22 cellular contexts compared by ENCODE assay signal in genomic region chr22:27443315-27443714, GRCh38.
A peak's percentile ranks its signal among the peaks of the same experiment; 100 is the strongest.
DNase-seq lines count a peak whose midpoint lies in the region; ATAC-seq and TF ChIP-seq lines count a peak whose summit lies in the region.
"Had no signal": no experiment of that assay in that cellular context is flagged by ENCODE, and none has a peak within 500 bp of the region (broad histone marks: within the 10 kb centered on the region; RNA-seq: fewer than 3 reads in every experiment).

No MANE protein-coding gene starts in this region.

- no peaks in the 10 kb centered on the region for H3K79me1 ChIP-seq in mesendoderm (ENCODE audit: low read length)

- POLR2A ChIA-PET in MCF 10A (lab: Yijun Ruan, JAX), result no interaction called here

- H2BK15ac ChIP-seq in mesendoderm (replicated peaks; ENCODE audit: low read depth), result no peak overlapping the region

- CTCF ChIA-PET in MCF 10A (lab: Yijun Ruan, JAX), result no interaction called here

- peaks cover 0 to 5% of the 10 kb centered on the region in 2 donors for H3K4me1 ChIP-seq in breast epithelium
- H3K4me1 ChIP-seq in mesendoderm (ENCODE audit: control insufficient read depth, low read depth, low read length), result no peaks in the 10 kb centered on the region

- no peak overlapping the region for H3K27ac ChIP-seq in breast epithelium
- no peak overlapping the region for H3K27ac ChIP-seq in mesendoderm (ENCODE audit: low read depth, low read length)
- H3K27ac ChIP-seq: 22Rv1 had no signal

- H4K8ac ChIP-seq in mesendoderm (ENCODE audit: low read depth, low read length), result no peak overlapping the region

- no peak for TF ChIP-seq POLR2A in breast epithelium (IDR thresholded peaks at IDR 0.05)

- DNase-seq in MCF 10A (ENCODE audit: unreplicated experiment) (no peak), breast epithelium (ENCODE audit: low spot score in 2 of 2) (no peak), left cardiac atrium (no peak), mesendoderm (peak; percentile 24), OCI-M1 (lab: John Stamatoyannopoulos, UW) (no peak)
- DNase-seq in stimulated activated naive CD4-positive, alpha-beta T cell (lab: John Stamatoyannopoulos, UW), result no peak
- DNase-seq: ACHN; BE2C; CD8-positive, alpha-beta memory T cell; GOT3; HCEC 1CT; IMR-90; KG1; MM.1S; NCI-H2029; NCI-H446; NCI-H524 treated with DMSO at 0.1 percent for 48 hours; NCI-H774; PC-3 had no signal

- H3K9me3 Mint-ChIP-seq in MCF 10A (ENCODE audit: unreplicated experiment), result no peaks in the 10 kb centered on the region
- H3K9me3 Mint-ChIP-seq: CD14-positive monocyte had no signal

- H3K9ac ChIP-seq in mesendoderm (ENCODE audit: low read length), result no peak overlapping the region

- no peak overlapping the region for H3K18ac ChIP-seq in mesendoderm (ENCODE audit: low read length)

- no CpG with 5 or more reads among the region's 7 CpGs for WGBS in mesendoderm (ENCODE audit: extremely low coverage, insufficient coverage, low lambda C conversion rate)

- H3K23ac ChIP-seq in mesendoderm (ENCODE audit: low read length), result no peak overlapping the region

- BruUV-seq in MCF 10A (replicated peaks; lab: Mats Ljungman, UMichigan), result no TSS peak

- no peak overlapping the region for H2BK5ac ChIP-seq in mesendoderm (ENCODE audit: low read length)

- H3K4me2 ChIP-seq in mesendoderm (ENCODE audit: low read length), result no peak overlapping the region

- H3K4me3 ChIP-seq in breast epithelium, result no peak overlapping the region
- H3K4me3 ChIP-seq in mesendoderm (ENCODE audit: low read length), result no peak overlapping the region

- H3K4me1 Mint-ChIP-seq in MCF 10A (ENCODE audit: insufficient read depth, unreplicated experiment), result no peaks in the 10 kb centered on the region
- H3K4me1 Mint-ChIP-seq: CD8-positive, alpha-beta memory T cell had no signal

- H3K27me3 Mint-ChIP-seq in MCF 10A (ENCODE audit: insufficient read depth, unreplicated experiment), result no peaks in the 10 kb centered on the region

- H3K36me3 ChIP-seq in breast epithelium (no peaks in the 10 kb centered on the region), mesendoderm (ENCODE audit: control insufficient read depth, insufficient read depth, low read length) (no peaks in the 10 kb centered on the region)
- H3K36me3 ChIP-seq: BE2C had no signal

- no peaks in the 10 kb centered on the region for H3K79me2 ChIP-seq in mesendoderm (ENCODE audit: control insufficient read depth, insufficient read depth, low read length)

- H3K4ac ChIP-seq in mesendoderm (ENCODE audit: low read depth, low read length), result no peak overlapping the region

- TF ChIP-seq CTCF in MCF 10A (IDR thresholded peaks at IDR 0.05; ENCODE audit: unreplicated experiment) (no peak), breast epithelium (IDR thresholded peaks at IDR 0.05) (no peak)

- intact Hi-C loops in MCF 10A (cut with micrococcal nuclease), result no loop called here
- intact Hi-C loops in breast epithelium (cut with DNase I; ENCODE audit: low total_unique reads), result no loop called here
- intact Hi-C loops in left cardiac atrium (cut with DNase I), result no loop called here

- peak overlapping the region; percentile 49 for H3K27ac Mint-ChIP-seq in MCF 10A (ENCODE audit: low read depth, unreplicated experiment)
- H3K27ac Mint-ChIP-seq: CD8-positive, alpha-beta memory T cell had no signal

- ATAC-seq in left cardiac atrium (peak; percentile 24 to 69), HG03378 (IDR thresholded peaks at IDR 0.05; ENCODE audit: unreplicated experiment) (no peak)
- ATAC-seq: PC-3 had no signal

- H4K5ac ChIP-seq in mesendoderm (ENCODE audit: low read length), result no peak overlapping the region

- no peak overlapping the region for H2BK120ac ChIP-seq in mesendoderm (ENCODE audit: low read depth, low read length)

- H3K4me3 Mint-ChIP-seq in MCF 10A (ENCODE audit: unreplicated experiment), result no peak overlapping the region
- H3K4me3 Mint-ChIP-seq: CD14-positive monocyte; CD8-positive, alpha-beta memory T cell had no signal

- no peaks in the 10 kb centered on the region for H3K27me3 ChIP-seq in breast epithelium
- no peaks in the 10 kb centered on the region for H3K27me3 ChIP-seq in mesendoderm (ENCODE audit: insufficient read depth, low read length, poor library complexity)
- H3K27me3 ChIP-seq: BE2C had no signal

- no peaks in the 10 kb centered on the region for H3K9me3 ChIP-seq in breast epithelium
- H3K9me3 ChIP-seq: BE2C had no signal

- no peak overlapping the region for H3K56ac ChIP-seq in mesendoderm (ENCODE audit: low read length)

- H2AK5ac ChIP-seq in mesendoderm (ENCODE audit: low read length), result no peak overlapping the region

- H3K36me3 Mint-ChIP-seq in MCF 10A (ENCODE audit: insufficient read depth, unreplicated experiment), result no peaks in the 10 kb centered on the region
- H3K36me3 Mint-ChIP-seq: CD14-positive monocyte; CD8-positive, alpha-beta memory T cell had no signal
